ENCODE assay signal across 8 cellular contexts in genomic region chr11:30585892-30586250, GRCh38. TPM values are rescaled to one million over a fixed set of nuclear protein-coding genes. Genes with fewer than 3 reads are reported as not detected.
DNase-seq lines count a peak whose midpoint lies in the region; ATAC-seq, FAIRE-seq and TF ChIP-seq lines count a peak whose summit lies in the region.

No MANE protein-coding gene starts in this region.

- FAIRE-seq in astrocyte (lab: Jason Lieb, UNC) = no peak
- FAIRE-seq in keratinocyte (lab: Jason Lieb, UNC) = no peak

- DNase-seq in activated T-cell treated with anti-CD3 and anti-CD28 coated beads, Interleukin-2, amount 50 U/mL, for 4 hours = no peak
- DNase-seq in activated T-cell treated with anti-CD3 and anti-CD28 coated beads, Interleukin-2, amount 50 U/mL, for 1 hour = no peak
- DNase-seq in astrocyte (ENCODE audit: low read depth) (no peak), keratinocyte (ENCODE audit: low read depth, low spot score) (no peak), smooth muscle cell (lab: John Stamatoyannopoulos, UW; ENCODE audit: unreplicated experiment) (no peak), ACHN (no peak), H4 (ENCODE audit: low spot score) (no peak)

- no peaks in the 10 kb centered on the region for H3K9me3 Mint-ChIP-seq in activated T-cell treated with anti-CD3 and anti-CD28 coated beads, Interleukin-2, amount 50 U/mL, for 4 hours
- H3K9me3 Mint-ChIP-seq in astrocyte (ENCODE audit: unreplicated experiment) = no peaks in the 10 kb centered on the region

- dilution Hi-C loops in keratinocyte (cut with MboI; ENCODE audit: extremely low pct_ligation_motif_present, low sequenced_read_pairs) = no loop called here

- WGBS in smooth muscle cell (ENCODE audit: low lambda C conversion rate) = 0% methylated on average over 4 of the region's 42 CpGs

- H4K20me1 ChIP-seq in astrocyte (ENCODE audit: insufficient read depth, low read length) (no peaks in the 10 kb centered on the region), keratinocyte (ENCODE audit: control insufficient read depth, extremely low read depth, insufficient read depth, low read length) (no peaks in the 10 kb centered on the region), smooth muscle cell (ENCODE audit: low read depth) (no peaks in the 10 kb centered on the region)

- H3K4me3 ChIP-seq in astrocyte (ENCODE audit: insufficient read depth, low read depth, low read length) (peak overlapping the region; percentile 51), keratinocyte (ENCODE audit: control insufficient read depth in 2 of 3, extremely low read depth in 1 of 3, insufficient read depth in 2 of 3, low read depth in 1 of 3, low read length in 3 of 3) (peak overlapping the region in 2 of 3 experiments; percentile 18 to 36), smooth muscle cell (peak overlapping the region; percentile 89)

- no peak overlapping the region for H3K27ac Mint-ChIP-seq in astrocyte (ENCODE audit: unreplicated experiment)

- no peaks in the 10 kb centered on the region for H3K9me1 ChIP-seq in keratinocyte (ENCODE audit: control insufficient read depth, extremely low read depth, insufficient read depth, low read length)

- peaks cover 3% of the 10 kb centered on the region for H3K4me1 ChIP-seq in astrocyte (ENCODE audit: insufficient read depth, low read length)
- H3K4me1 ChIP-seq in keratinocyte (ENCODE audit: control insufficient read depth, extremely low read depth, insufficient read depth, low read length) = no peaks in the 10 kb centered on the region
- H3K4me1 ChIP-seq in smooth muscle cell (ENCODE audit: low read depth) = no peaks in the 10 kb centered on the region

- H3K4me2 ChIP-seq in astrocyte (ENCODE audit: low read length) = peak overlapping the region; percentile 87
- peak overlapping the region; percentile 41 for H3K4me2 ChIP-seq in keratinocyte (ENCODE audit: control insufficient read depth, extremely low read depth, insufficient read depth, low read depth, low read length)
- H3K4me2 ChIP-seq in smooth muscle cell = peak overlapping the region; percentile 99

- TF ChIP-seq CTCF in astrocyte (IDR thresholded peaks at IDR 0.05; ENCODE audit: insufficient read depth, low read depth, low read length) = no peak
- TF ChIP-seq CTCF in keratinocyte (optimal IDR thresholded peaks at IDR 0.05 in 1 of 3, IDR thresholded peaks at IDR 0.05 in 1 of 3, conservative IDR thresholded peaks at IDR 0.05 in 1 of 3; ENCODE audit: extremely low read depth in 1 of 3, insufficient read depth in 2 of 3, low read length in 3 of 3) = no peak
- TF ChIP-seq CTCF in smooth muscle cell (IDR thresholded peaks at IDR 0.05; ENCODE audit: borderline replicate concordance, insufficient read depth, poor library complexity, severe bottlenecking) = no peak

- H2AFZ ChIP-seq in astrocyte (ENCODE audit: low read depth, low read length) (peak overlapping the region; percentile 30), keratinocyte (ENCODE audit: control insufficient read depth, low read length) (no peak overlapping the region), smooth muscle cell (ENCODE audit: low read depth) (peak overlapping the region; percentile 98)

- in situ Hi-C loops in ACHN (cut with HindIII; ENCODE audit: low pct_ligation_motif_present, low pct_unique_long_range_greater_than_20kb, low sequenced_read_pairs) = no loop called here

- H3K9me3 ChIP-seq in astrocyte (ENCODE audit: insufficient read depth, low read depth, low read length) = no peaks in the 10 kb centered on the region
- H3K9me3 ChIP-seq in keratinocyte (ENCODE audit: control insufficient read depth, low read depth, low read length) = no peaks in the 10 kb centered on the region
- H3K9me3 ChIP-seq in smooth muscle cell (replicated peaks; ENCODE audit: low read depth) = no peaks in the 10 kb centered on the region

- peak in 1 of 2 donors; percentile 27 for ATAC-seq in activated T-cell treated with anti-CD3 and anti-CD28 coated beads, Interleukin-2, amount 50 U/mL, for 4 hours
- ATAC-seq in HG03064 (IDR thresholded peaks at IDR 0.05; ENCODE audit: low read depth, unreplicated experiment) = peak; percentile 26

- no peaks in the 10 kb centered on the region for H3F3A ChIP-seq in smooth muscle cell (ENCODE audit: low read depth)

- no peak overlapping the region for H3K27ac ChIP-seq in astrocyte (ENCODE audit: low read depth, low read length)
- H3K27ac ChIP-seq in keratinocyte (ENCODE audit: control insufficient read depth, insufficient read depth, low read length) = no peak overlapping the region
- H3K27ac ChIP-seq in smooth muscle cell (ENCODE audit: low read depth) = no peak overlapping the region

- H3K79me2 ChIP-seq in astrocyte (ENCODE audit: insufficient read depth, low read length) = no peaks in the 10 kb centered on the region
- no peaks in the 10 kb centered on the region for H3K79me2 ChIP-seq in keratinocyte (ENCODE audit: control insufficient read depth, insufficient read depth, low read length)
- no peaks in the 10 kb centered on the region for H3K79me2 ChIP-seq in smooth muscle cell (ENCODE audit: low read depth)

- H3K27me3 ChIP-seq in astrocyte (ENCODE audit: insufficient read depth, low read length) (peaks cover 42% of the 10 kb centered on the region), keratinocyte (ENCODE audit: control insufficient read depth, extremely low read depth, insufficient read depth, low read length) (peaks cover 44% of the 10 kb centered on the region), smooth muscle cell (ENCODE audit: low read depth) (peaks cover 32% of the 10 kb centered on the region)

- peak overlapping the region; percentile 51 for H3K4me3 Mint-ChIP-seq in activated T-cell treated with anti-CD3 and anti-CD28 coated beads, Interleukin-2, amount 50 U/mL, for 4 hours
- H3K4me3 Mint-ChIP-seq in astrocyte (ENCODE audit: unreplicated experiment) = peak overlapping the region; percentile 86

- H3K27me3 Mint-ChIP-seq in activated T-cell treated with anti-CD3 and anti-CD28 coated beads, Interleukin-2, amount 50 U/mL, for 4 hours (ENCODE audit: low read depth) = peaks cover 42% of the 10 kb centered on the region
- H3K27me3 Mint-ChIP-seq in astrocyte (ENCODE audit: low read depth, unreplicated experiment) = peaks cover 25% of the 10 kb centered on the region

- peaks cover 1% of the 10 kb centered on the region for H3K4me1 Mint-ChIP-seq in activated T-cell treated with anti-CD3 and anti-CD28 coated beads, Interleukin-2, amount 50 U/mL, for 4 hours (ENCODE audit: low read depth)
- H3K4me1 Mint-ChIP-seq in astrocyte (ENCODE audit: low read depth, unreplicated experiment) = peaks cover 2% of the 10 kb centered on the region

- H3K9ac ChIP-seq in astrocyte (ENCODE audit: low read length) (no peak overlapping the region), keratinocyte (ENCODE audit: control insufficient read depth, extremely low read depth, insufficient read depth, low read length) (no peak overlapping the region), smooth muscle cell (ENCODE audit: low read depth) (peak overlapping the region; percentile 58)

- H3K36me3 Mint-ChIP-seq in activated T-cell treated with anti-CD3 and anti-CD28 coated beads, Interleukin-2, amount 50 U/mL, for 4 hours (ENCODE audit: insufficient read depth) = no peaks in the 10 kb centered on the region
- H3K36me3 Mint-ChIP-seq in astrocyte (ENCODE audit: low read depth, unreplicated experiment) = no peaks in the 10 kb centered on the region

- H3K36me3 ChIP-seq in astrocyte (ENCODE audit: insufficient read depth, low read length) (no peaks in the 10 kb centered on the region), keratinocyte (ENCODE audit: control insufficient read depth in 2 of 2, extremely low read depth in 1 of 2, insufficient read depth in 2 of 2, low read length in 2 of 2) (no peaks in the 10 kb centered on the region), smooth muscle cell (ENCODE audit: low read depth) (no peaks in the 10 kb centered on the region)

RNA-seq across cellular contexts. Expression of gene MPPED2, which starts 0.3 kb away (rescaled TPM):
- under 1 TPM; 0.05 to 0.38 (median 0.26) TPM for total RNA-seq in activated T-cell treated with anti-CD3 and anti-CD28 coated beads, Interleukin-2, amount 50 U/mL, for 4 hours
- 1.1 and 1.6 TPM in 2 replicates for total RNA-seq in astrocyte
- polyA plus RNA-seq in keratinocyte = not detected in 3 replicates
- polyA plus RNA-seq in keratinocyte (2011; ENCODE audit: low read depth) = not detected
- not detected in 2 replicates for polyA plus RNA-seq in keratinocyte (2011; cell fraction: cytosol; rRNA removed)
- polyA plus RNA-seq in keratinocyte (2011; cell fraction: nucleus; rRNA removed) = not detected in 2 replicates
- not detected in 2 replicates for polyA plus RNA-seq in keratinocyte (2012; ENCODE audit: low replicate concordance)
- not detected in 3 replicates for polyA minus RNA-seq in keratinocyte
- polyA minus RNA-seq in keratinocyte (2011; cell fraction: cytosol; rRNA and poly(A)+ RNA removed) = not detected
- not detected in 2 replicates for polyA minus RNA-seq in keratinocyte (2011; cell fraction: nucleus; rRNA and poly(A)+ RNA removed)
- 1.3 and 1.4 TPM in 2 replicates for total RNA-seq in smooth muscle cell
- 0.58 and 0.82 TPM in 2 replicates for polyA plus RNA-seq in smooth muscle cell
- total RNA-seq in H4 (2014; rRNA removed; shearing (Covaris generic)) = 1.8 and 3.5 TPM in 2 replicates

Comparison
In these comparisons a context has a peak if more than half of its experiments do, and no peak if none do; other contexts are left out.
1. H3K4me2 ChIP-seq: peak in every context shown above with its lines; median percentile 99 in smooth muscle cell; 87 in astrocyte; 41 in keratinocyte.
2. H3K4me3 ChIP-seq: peak in every context shown above with its lines; median percentile 89 in smooth muscle cell; 51 in astrocyte; 27 in keratinocyte.